33 cellular contexts compared by ENCODE assay signal in the genomic region with DNA sequence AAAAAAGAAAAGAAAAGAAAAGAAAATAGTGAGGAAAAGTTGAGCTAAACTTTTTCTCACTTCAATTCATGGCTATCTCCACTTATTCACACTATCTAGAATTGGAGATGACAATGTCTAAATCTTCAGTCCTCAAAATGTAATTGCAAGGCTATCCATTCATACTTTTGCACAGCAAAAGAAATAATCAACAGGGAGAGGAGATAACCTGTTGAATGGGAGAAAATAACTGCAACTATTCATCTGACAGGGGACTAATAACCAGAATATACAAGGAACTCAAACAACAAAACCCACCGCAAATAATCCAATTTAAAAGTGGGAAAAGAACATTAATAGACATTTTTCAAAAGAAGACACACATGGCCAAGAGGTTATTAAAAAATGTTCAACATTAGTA.
"Had no signal": no experiment of that assay in that cellular context is flagged by ENCODE, and none has a peak within 500 bp of the region (broad histone marks: within the 10 kb centered on the region; RNA-seq: fewer than 3 reads in every experiment).

No MANE protein-coding gene starts in this region.

- H3K27ac Mint-ChIP-seq: activated B cell treated with CpG ODN at 0.5 μM for 24 hours; activated CD4-positive, alpha-beta memory T cell treated with anti-CD3 and anti-CD28 coated beads, Interleukin-2, amount 10 ng/mL, durations not matched to agents 7 days and 5 days; activated CD4-positive, alpha-beta T cell treated with anti-CD3 and anti-CD28 coated beads for 36 hours; activated CD4-positive, alpha-beta T cell treated with anti-CD3 and anti-CD28 coated beads, Interleukin-2, amount 10 ng/mL, durations not matched to agents 7 days and 5 days; activated CD8-positive, alpha-beta memory T cell treated with anti-CD3 and anti-CD28 coated beads, Interleukin-2, amount 10 ng/mL, durations not matched to agents 7 days and 5 days; activated CD8-positive, alpha-beta T cell treated with anti-CD3 and anti-CD28 coated beads, Interleukin-2, amount 10 ng/mL, durations not matched to agents 7 days and 5 days; activated naive CD4-positive, alpha-beta T cell treated with anti-CD3 and anti-CD28 coated beads for 36 hours; activated naive CD8-positive, alpha-beta T cell; activated naive CD8-positive, alpha-beta T cell treated with anti-CD3 and anti-CD28 coated beads, Interleukin-2, amount 10 ng/mL, durations not matched to agents 7 days and 5 days; activated naive CD8-positive, alpha-beta T cell treated with anti-CD3 and anti-CD28 coated beads, Interleukin-2, amount 50 U/mL, for 24 hours; activated T-cell treated with anti-CD3 and anti-CD28 coated beads, Interleukin-2, amount 50 U/mL, for 24 hours; activated T-helper 2 cell treated with anti-CD3 and anti-CD28 coated beads, Interferon-gamma antibody, Interleukin-2, Interleukin-4, amounts not matched to agents 10 μg/mL and 5 μg/mL and 100 μg/mL, durations not matched to agents 14 hours and 24 hours and 36 hours; brain; T-helper 1 cell treated with Interleukin-12 subunit alpha and Interleukin-12 subunit beta and Interleukin-4 antibody, amounts not matched to agents 30 μg/mL and 1 μg/mL, for 36 hours; T-helper 2 cell treated with Interferon-gamma antibody and Interleukin-4, amounts not matched to agents 5 μg/mL and 100 μg/mL, for 36 hours had no signal

- H3K4me3 ChIP-seq: ascending aorta, cardiac muscle cell had no signal

- H3K36me3 ChIP-seq: ascending aorta, cardiac muscle cell had no signal

- ATAC-seq: activated CD4-positive, alpha-beta T cell treated with anti-CD3 and anti-CD28 coated beads for 36 hours; activated CD8-positive, alpha-beta memory T cell treated with anti-CD3 and anti-CD28 coated beads, Interleukin-2, amount 10 ng/mL, durations not matched to agents 7 days and 5 days; activated CD8-positive, alpha-beta T cell treated with anti-CD3 and anti-CD28 coated beads, Interleukin-2, amount 10 ng/mL, durations not matched to agents 7 days and 5 days; activated naive CD8-positive, alpha-beta T cell treated with anti-CD3 and anti-CD28 coated beads, Interleukin-2, amount 50 U/mL, for 24 hours had no signal

- H3K4me3 Mint-ChIP-seq: activated B cell treated with CpG ODN at 0.5 μM for 24 hours; activated CD4-positive, alpha-beta memory T cell treated with anti-CD3 and anti-CD28 coated beads, Interleukin-2, amount 10 ng/mL, durations not matched to agents 7 days and 5 days; activated CD4-positive, alpha-beta T cell treated with anti-CD3 and anti-CD28 coated beads for 36 hours; activated CD4-positive, alpha-beta T cell treated with anti-CD3 and anti-CD28 coated beads, Interleukin-2, amount 10 ng/mL, durations not matched to agents 7 days and 5 days; activated CD8-positive, alpha-beta memory T cell treated with anti-CD3 and anti-CD28 coated beads, Interleukin-2, amount 10 ng/mL, durations not matched to agents 7 days and 5 days; activated CD8-positive, alpha-beta T cell treated with anti-CD3 and anti-CD28 coated beads, Interleukin-2, amount 10 ng/mL, durations not matched to agents 7 days and 5 days; activated naive CD4-positive, alpha-beta T cell treated with anti-CD3 and anti-CD28 coated beads for 36 hours; activated naive CD8-positive, alpha-beta T cell; activated naive CD8-positive, alpha-beta T cell treated with anti-CD3 and anti-CD28 coated beads, Interleukin-2, amount 10 ng/mL, durations not matched to agents 7 days and 5 days; activated naive CD8-positive, alpha-beta T cell treated with anti-CD3 and anti-CD28 coated beads, Interleukin-2, amount 50 U/mL, for 24 hours; activated T-cell treated with anti-CD3 and anti-CD28 coated beads, Interleukin-2, amount 50 U/mL, for 24 hours; brain; T-helper 1 cell treated with Interleukin-12 subunit alpha and Interleukin-12 subunit beta and Interleukin-4 antibody, amounts not matched to agents 30 μg/mL and 1 μg/mL, for 36 hours; T-helper 2 cell treated with Interferon-gamma antibody and Interleukin-4, amounts not matched to agents 5 μg/mL and 100 μg/mL, for 36 hours had no signal

- DNase-seq: activated B cell treated with CpG ODN at 0.5 μM for 24 hours; activated CD4-positive, alpha-beta memory T cell treated with anti-CD3 and anti-CD28 coated beads, Interleukin-2, amount 10 ng/mL, durations not matched to agents 7 days and 5 days; activated CD4-positive, alpha-beta T cell treated with anti-CD3 and anti-CD28 coated beads for 1 hour; activated CD4-positive, alpha-beta T cell treated with anti-CD3 and anti-CD28 coated beads for 36 hours; activated CD4-positive, alpha-beta T cell treated with anti-CD3 and anti-CD28 coated beads for 48 hours; activated CD4-positive, alpha-beta T cell treated with anti-CD3 and anti-CD28 coated beads, Interleukin-2, amount 10 ng/mL, durations not matched to agents 7 days and 5 days; activated CD4-positive, alpha-beta T cell treated with anti-CD3 and anti-CD28 coated beads, Interleukin-2, amount 50 U/mL, for 48 hours; activated CD8-positive, alpha-beta memory T cell treated with anti-CD3 and anti-CD28 coated beads for 24 hours; activated CD8-positive, alpha-beta memory T cell treated with anti-CD3 and anti-CD28 coated beads, Interleukin-2, amount 10 ng/mL, durations not matched to agents 7 days and 5 days; activated CD8-positive, alpha-beta memory T cell treated with anti-CD3 and anti-CD28 coated beads, Interleukin-2, amount 50 U/mL, for 48 hours; activated CD8-positive, alpha-beta T cell treated with anti-CD3 and anti-CD28 coated beads, Interleukin-2, amount 10 ng/mL, durations not matched to agents 7 days and 5 days; activated effector memory CD4-positive, alpha-beta T cell treated with Interleukin-2 at 50 U/mL for 16 hours; activated gamma-delta T cell; activated naive CD4-positive, alpha-beta T cell treated with anti-CD3 and anti-CD28 coated beads for 36 hours; activated naive CD4-positive, alpha-beta T cell treated with anti-CD3 and anti-CD28 coated beads, Interleukin-2, amount 50 U/mL, for 16 hours; activated naive CD8-positive, alpha-beta T cell treated with anti-CD3 and anti-CD28 coated beads, Interleukin-2, amount 10 ng/mL, durations not matched to agents 7 days and 5 days; activated naive CD8-positive, alpha-beta T cell treated with anti-CD3 and anti-CD28 coated beads, Interleukin-2, amount 50 U/mL, for 24 hours; activated T-cell treated with anti-CD3 and anti-CD28 coated beads, Interleukin-2, amount 50 U/mL, for 24 hours; activated T-cell treated with anti-CD3 and anti-CD28 coated beads, Interleukin-2, amount 50 U/mL, for 48 hours; amygdala; anterior cingulate cortex; caudate nucleus; T-helper 1 cell; T-helper 2 cell; T-helper 9 cell had no signal

- H3K4me1 ChIP-seq: ascending aorta had no signal

- H3K27ac ChIP-seq: ascending aorta, cardiac muscle cell, VCaP had no signal

- H3K9me3 Mint-ChIP-seq: activated B cell treated with CpG ODN at 0.5 μM for 24 hours; activated CD4-positive, alpha-beta memory T cell treated with anti-CD3 and anti-CD28 coated beads, Interleukin-2, amount 10 ng/mL, durations not matched to agents 7 days and 5 days; activated naive CD4-positive, alpha-beta T cell treated with anti-CD3 and anti-CD28 coated beads for 36 hours; activated naive CD8-positive, alpha-beta T cell treated with anti-CD3 and anti-CD28 coated beads, Interleukin-2, amount 10 ng/mL, durations not matched to agents 7 days and 5 days; activated naive CD8-positive, alpha-beta T cell treated with anti-CD3 and anti-CD28 coated beads, Interleukin-2, amount 50 U/mL, for 24 hours; activated T-cell treated with anti-CD3 and anti-CD28 coated beads, Interleukin-2, amount 50 U/mL, for 24 hours; activated T-helper 2 cell treated with anti-CD3 and anti-CD28 coated beads, Interferon-gamma antibody, Interleukin-2, Interleukin-4, amounts not matched to agents 10 μg/mL and 5 μg/mL and 100 μg/mL, durations not matched to agents 14 hours and 24 hours and 36 hours; brain; T-helper 1 cell treated with Interleukin-12 subunit alpha and Interleukin-12 subunit beta and Interleukin-4 antibody, amounts not matched to agents 30 μg/mL and 1 μg/mL, for 36 hours; T-helper 2 cell treated with Interferon-gamma antibody and Interleukin-4, amounts not matched to agents 5 μg/mL and 100 μg/mL, for 36 hours had no signal

- H3K27me3 Mint-ChIP-seq: activated B cell treated with CpG ODN at 0.5 μM for 24 hours; activated CD4-positive, alpha-beta memory T cell treated with anti-CD3 and anti-CD28 coated beads, Interleukin-2, amount 10 ng/mL, durations not matched to agents 7 days and 5 days; activated CD4-positive, alpha-beta T cell treated with anti-CD3 and anti-CD28 coated beads for 36 hours; activated CD4-positive, alpha-beta T cell treated with anti-CD3 and anti-CD28 coated beads, Interleukin-2, amount 10 ng/mL, durations not matched to agents 7 days and 5 days; activated CD8-positive, alpha-beta memory T cell treated with anti-CD3 and anti-CD28 coated beads, Interleukin-2, amount 10 ng/mL, durations not matched to agents 7 days and 5 days; activated naive CD8-positive, alpha-beta T cell; activated naive CD8-positive, alpha-beta T cell treated with anti-CD3 and anti-CD28 coated beads, Interleukin-2, amount 10 ng/mL, durations not matched to agents 7 days and 5 days; activated naive CD8-positive, alpha-beta T cell treated with anti-CD3 and anti-CD28 coated beads, Interleukin-2, amount 50 U/mL, for 24 hours; activated T-cell treated with anti-CD3 and anti-CD28 coated beads, Interleukin-2, amount 50 U/mL, for 24 hours; brain had no signal

- H3K9me3 ChIP-seq: ascending aorta had no signal

- H3K27me3 ChIP-seq: ascending aorta, cardiac muscle cell had no signal
